In the genomic region with DNA sequence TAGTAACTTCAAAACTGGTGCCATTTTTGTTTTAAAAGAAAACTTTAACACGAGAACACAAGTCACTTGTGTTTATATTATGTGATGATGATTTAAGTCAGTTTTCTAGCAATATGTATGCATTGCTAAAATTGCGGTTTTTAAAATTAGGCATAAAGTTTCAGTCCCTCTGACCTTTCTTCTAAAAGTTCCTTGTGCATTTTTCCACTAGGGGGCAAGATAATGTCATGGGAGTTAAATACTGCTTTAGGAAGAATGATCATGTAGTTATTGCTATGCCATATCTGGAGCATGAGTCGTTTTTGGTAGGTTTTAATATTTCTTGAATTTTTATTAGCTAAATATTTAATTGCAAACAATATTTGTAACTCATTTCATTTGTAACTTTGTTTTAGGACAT, we compare ENCODE assay signal across 8 cellular contexts. TPM values are rescaled to one million over a fixed set of nuclear protein-coding genes. Genes with fewer than 3 reads are reported as not detected.
DNase-seq lines count a peak whose midpoint lies in the region; ATAC-seq and TF ChIP-seq lines count a peak whose summit lies in the region.

No MANE protein-coding gene starts in this region.

- H3K4me3 ChIP-seq in HCT116 (replicated peaks in 1 of 2; ENCODE audit: low read depth in 1 of 2, low read length in 2 of 2): no peak overlapping the region
- H3K4me3 ChIP-seq in testis: no peak overlapping the region
- no peak overlapping the region for H3K4me3 ChIP-seq in WERI-Rb-1 (ENCODE audit: low read depth, low read length)

- intact Hi-C loops in HCT116 (cut with micrococcal nuclease): loop anchor here (5.0 kb wide), 1 partner anchor 781 kb away; no protein-coding TSS in a partner anchor
- intact Hi-C loops in testis (cut with DNase I; ENCODE audit: low total_unique reads): loop anchor here (10.0 kb wide), 1 partner anchor 413 kb away; no protein-coding TSS in a partner anchor

- RAD21 ChIA-PET in HCT116 (lab: Charles Lee; ENCODE audit: low non-redundant PET in 1 of 2, low total read pairs in 2 of 2, uncharacterized antibody in 2 of 2, unreplicated experiment in 2 of 2): interaction anchor here (0.6 to 0.7 kb wide), 3 partner anchors 421 to 839 kb away, joined by 4 to 6 read pairs (median 5); no protein-coding TSS in a partner anchor

- no peak overlapping the region for H3K4me2 ChIP-seq in HCT116 (ENCODE audit: low read length)

- H3K9me3 ChIP-seq in HCT116 (ENCODE audit: control insufficient read depth in 1 of 2, insufficient read depth in 1 of 2, low read depth in 1 of 2, low read length in 2 of 2) (no peaks in the 10 kb centered on the region), testis (no peaks in the 10 kb centered on the region), WERI-Rb-1 (ENCODE audit: severe bottlenecking) (no peaks in the 10 kb centered on the region)

- H3K36me3 ChIP-seq in HCT116 (ENCODE audit: control insufficient read depth in 1 of 2, insufficient read depth in 2 of 2, low read length in 2 of 2): peaks cover 25 to 26% of the 10 kb centered on the region in 2 experiments; a peak in 3 of 4 replicates
- H3K36me3 ChIP-seq in testis (ENCODE audit: low read depth, missing control alignments): no peaks in the 10 kb centered on the region
- peaks cover 56% of the 10 kb centered on the region for H3K36me3 ChIP-seq in WERI-Rb-1

- no peak overlapping the region for H3K9ac ChIP-seq in HCT116 (ENCODE audit: low read length)

- TF ChIP-seq POLR2A in HCT116 (IDR thresholded peaks at IDR 0.05; ENCODE audit: borderline replicate concordance, extremely low read depth, insufficient read depth, insufficient read length) (no peak), testis (IDR thresholded peaks at IDR 0.05) (no peak), GM18505 (IDR thresholded peaks at IDR 0.05; ENCODE audit: borderline replicate concordance, extremely low read depth, insufficient read depth, insufficient read length) (no peak)

- H3K79me2 ChIP-seq in HCT116 (ENCODE audit: insufficient read depth, low read length): peaks cover 31% of the 10 kb centered on the region; the same call in 1 of the 2 replicates

- no peaks in the 10 kb centered on the region for H3K27me3 ChIP-seq in HCT116 (ENCODE audit: insufficient read depth, low read length)
- no peaks in the 10 kb centered on the region for H3K27me3 ChIP-seq in testis
- H3K27me3 ChIP-seq in WERI-Rb-1 (ENCODE audit: insufficient read depth, low read depth, severe bottlenecking): no peaks in the 10 kb centered on the region

- H3K4me1 ChIP-seq in HCT116 (ENCODE audit: control insufficient read depth in 1 of 2, insufficient read depth in 2 of 2, low read length in 2 of 2) (no peaks in the 10 kb centered on the region), testis (peaks cover 6% of the 10 kb centered on the region)

- peak; percentile 67 for TF ChIP-seq RAD21 in HCT116 (IDR thresholded peaks at IDR 0.05; ENCODE audit: low read depth)

- WGBS in testis, 2 donors: 40 to 48% methylated on average over 3 of the region's 3 CpGs

- ATAC-seq in HCT116 (peak; percentile 42; the same call in 1 of the 2 replicates), GM18505 (IDR thresholded peaks at IDR 0.05; ENCODE audit: unreplicated experiment) (no peak)

- no peaks in the 10 kb centered on the region for H3K9me2 ChIP-seq in HCT116 (ENCODE audit: insufficient read depth)

- H3K27ac ChIP-seq in HCT116 (ENCODE audit: low read depth, low read length) (no peak overlapping the region), testis (no peak overlapping the region), WERI-Rb-1 (no peak overlapping the region)

- no peak overlapping the region for H2AFZ ChIP-seq in HCT116 (ENCODE audit: low read depth, low read length, poor library complexity, severe bottlenecking)

- H4K20me1 ChIP-seq in HCT116 (ENCODE audit: insufficient read depth): 0 out of 2 replicates have a peak, but pooled peaks cover 3% of the 10 kb centered on the region

- BruUV-seq in HCT116 (replicated peaks; lab: Mats Ljungman, UMichigan): no TSS peak

- CTCF ChIA-PET in HCT116 (lab: Charles Lee): interaction anchor here (1.0 to 2.1 kb wide), 2 partner anchors 12 to 417 kb away, joined by 3 to 16 read pairs; no protein-coding TSS in a partner anchor

- POLR2A ChIA-PET in HCT116 (lab: Charles Lee): no interaction called here

- TF ChIP-seq CTCF in HCT116 (IDR thresholded peaks at IDR 0.05 in 2 of 3, conservative IDR thresholded peaks at IDR 0.05 in 1 of 3; ENCODE audit: borderline replicate concordance in 1 of 3, insufficient read depth in 1 of 3, low read depth in 2 of 3, low read length in 2 of 3) (peak; percentile 51 to 63 (median 55); a peak in 5 of 6 replicates), testis (IDR thresholded peaks at IDR 0.05) (peak; percentile 37 to 65 (median 60)), WERI-Rb-1 (IDR thresholded peaks at IDR 0.05; ENCODE audit: low read depth, low read length) (no peak)

- peak; percentile 61 for DNase-seq in CD1c-positive myeloid dendritic cell (ENCODE audit: extremely low spot score)
- DNase-seq in HCT116 (ENCODE audit: low read depth, low spot score): peak; percentile 16
- DNase-seq in SW480 (ENCODE audit: low spot score): peak; percentile 36
- DNase-seq in glomerular visceral epithelial cell (ENCODE audit: extremely low spot score): peak; percentile 42
- DNase-seq in testis: no peak
- no peak for DNase-seq in effector CD4-positive, alpha-beta T cell
- no peak for DNase-seq in WERI-Rb-1

TF ChIP-seq in HCT116, 20 proteins besides CTCF, POLR2A, EP300 and RAD21:
- TF ChIP-seq TCF7L2 (IDR thresholded peaks at IDR 0.05; ENCODE audit: borderline replicate concordance, extremely low read depth, insufficient read depth, insufficient read length) (no peak), REST (IDR thresholded peaks at IDR 0.05; ENCODE audit: low read depth) (no peak), JUND (IDR thresholded peaks at IDR 0.05) (no peak), FOSL1 (IDR thresholded peaks at IDR 0.05; ENCODE audit: low read depth) (no peak), CEBPB (IDR thresholded peaks at IDR 0.05; ENCODE audit: low read depth) (no peak), SRF (IDR thresholded peaks at IDR 0.05; ENCODE audit: low read depth) (no peak), ZNF274 (IDR thresholded peaks at IDR 0.05; ENCODE audit: low read depth, low read length) (no peak), CBX3 (IDR thresholded peaks at IDR 0.05; ENCODE audit: low read depth) (no peak), ELF1 (IDR thresholded peaks at IDR 0.05; ENCODE audit: borderline replicate concordance, low read depth) (no peak), SIN3A (IDR thresholded peaks at IDR 0.05; ENCODE audit: low read depth) (no peak), SP1 (IDR thresholded peaks at IDR 0.05; ENCODE audit: low read depth) (no peak), ZBTB33 (IDR thresholded peaks at IDR 0.05; ENCODE audit: extremely low read depth, insufficient replicate concordance, low read length) (no peak), ZFX (IDR thresholded peaks at IDR 0.05) (no peak), POLR2AphosphoS5 (IDR thresholded peaks at IDR 0.05; ENCODE audit: low read depth, low read length) (no peak), EZH2phosphoT487 (IDR thresholded peaks at IDR 0.05; ENCODE audit: borderline replicate concordance) (no peak), EGR1 (IDR thresholded peaks at IDR 0.05; ENCODE audit: low read depth) (no peak), EZH2 (IDR thresholded peaks at IDR 0.05) (no peak), MAX (IDR thresholded peaks at IDR 0.05) (no peak)

RNA-seq across cellular contexts. Expression of gene CDC7, which starts 10.7 kb away (rescaled TPM):
- total RNA-seq in HCT116 (2021; ENCODE audit: unreplicated experiment) (24.5 TPM), testis (10 to 100 TPM; 15.5 to 22.4 TPM)
- polyA plus RNA-seq in HCT116 (2012): 8.3 and 10.3 TPM in 2 replicates
- 24.2 TPM for polyA plus RNA-seq in testis (ENCODE audit: insufficient read depth, low read depth, low replicate concordance)

Comparison
In these comparisons a context has a peak if more than half of its experiments do, and no peak if none do; other contexts are left out.
1. DNase-seq: peak in CD1c-positive myeloid dendritic cell (single experiment), HCT116 (single experiment), SW480 (single experiment) and glomerular visceral epithelial cell (single experiment); none in testis (single experiment), effector CD4-positive, alpha-beta T cell (single experiment) and WERI-Rb-1 (single experiment).